Comparison of ENCODE assay signal across 21 cellular contexts in the genomic region with DNA sequence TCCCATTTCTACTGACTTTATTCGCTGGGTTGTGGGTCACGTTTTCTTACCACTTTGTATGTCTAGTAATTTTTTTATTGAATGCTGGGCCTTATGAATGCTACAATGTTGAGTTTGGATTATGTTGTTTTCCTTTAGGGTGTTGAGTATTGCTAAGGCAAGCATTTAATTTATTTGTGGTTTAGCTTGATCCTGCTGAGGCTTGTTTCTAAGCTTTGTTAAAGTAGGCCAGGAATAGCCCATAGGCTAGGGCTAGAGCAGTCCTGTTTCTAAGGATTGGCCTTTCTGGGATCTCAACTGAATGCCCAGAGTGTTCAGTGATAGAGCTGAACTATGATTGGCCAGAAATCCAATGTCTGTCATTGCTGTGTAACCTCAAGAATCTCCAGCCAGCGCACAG. TPM values are rescaled to one million over a fixed set of nuclear protein-coding genes. Genes with fewer than 3 reads are reported as not detected.
DNase-seq lines count a peak whose midpoint lies in the region; ATAC-seq, FAIRE-seq and TF ChIP-seq lines count a peak whose summit lies in the region.
"Had no signal": no experiment of that assay in that cellular context is flagged by ENCODE, and none has a peak within 500 bp of the region (broad histone marks: within the 10 kb centered on the region; RNA-seq: fewer than 3 reads in every experiment).

No MANE protein-coding gene starts in this region.

- TF ChIP-seq CTCF in PC-3 (conservative IDR thresholded peaks at IDR 0.05; ENCODE audit: low read depth, low read length) (no peak), bronchial epithelial cell (IDR thresholded peaks at IDR 0.05; ENCODE audit: insufficient read depth, low read length, severe bottlenecking) (no peak), suprapubic skin (IDR thresholded peaks at IDR 0.05) (no peak)

- no peak overlapping the region for H3K4me3 Mint-ChIP-seq in stimulated activated memory B cell treated with anti-CD40 and anti-IgM and Interleukin-4, amounts not matched to agents 10 μg/mL and 1 μg/mL and 100 μg/mL, for 72 hours
- H3K4me3 Mint-ChIP-seq: CD8-positive, alpha-beta T cell had no signal

- no peak for DNase-seq in PC-3
- DNase-seq in bronchial epithelial cell (ENCODE audit: low read depth), result peak; percentile 69
- no peak for DNase-seq in suprapubic skin (ENCODE audit: low spot score in 2 of 2)
- DNase-seq in NCI-H2227 (lab: John Stamatoyannopoulos, UW; ENCODE audit: unreplicated experiment), result no peak
- no peak for DNase-seq in cortex of kidney (lab: John Stamatoyannopoulos, UW)
- DNase-seq: CD8-positive, alpha-beta T cell; COR-L47; DMS153; DMS79 treated with DMSO at 0.1 percent for 48 hours; EL had no signal

- POLR2A ChIA-PET in PC-3 (lab: Charles Lee; ENCODE audit: unreplicated experiment), result no interaction called here

- H3K9me2 ChIP-seq in PC-3 (replicated peaks; ENCODE audit: low read length), result no peaks in the 10 kb centered on the region

- no peak for FAIRE-seq in bronchial epithelial cell (lab: Jason Lieb, UNC)
- FAIRE-seq: A204.1, D721Med, G401.6, GM12891, GM19239, H54 had no signal

- no peak overlapping the region for H3K4me2 ChIP-seq in PC-3 (ENCODE audit: low read length)

- H3K4me3 ChIP-seq in PC-3 (ENCODE audit: low read length) (no peak overlapping the region), bronchial epithelial cell (ENCODE audit: low read depth, low read length) (no peak overlapping the region), suprapubic skin (no peak overlapping the region)

- H3K9ac ChIP-seq in PC-3 (ENCODE audit: low read length), result no peak overlapping the region

- no peak for TF ChIP-seq POLR2A in suprapubic skin (IDR thresholded peaks at IDR 0.05)

- no peaks in the 10 kb centered on the region for H3K4me1 Mint-ChIP-seq in stimulated activated memory B cell treated with anti-CD40 and anti-IgM and Interleukin-4, amounts not matched to agents 10 μg/mL and 1 μg/mL and 100 μg/mL, for 72 hours
- H3K4me1 Mint-ChIP-seq: CD14-positive monocyte had no signal

- no peaks in the 10 kb centered on the region for H3F3A ChIP-seq in PC-3 (ENCODE audit: low read length, unreplicated experiment)

- H3K36me3 ChIP-seq in PC-3 (ENCODE audit: low read depth, low read length) (no peaks in the 10 kb centered on the region), bronchial epithelial cell (ENCODE audit: control insufficient read depth, insufficient read depth, low read length) (no peaks in the 10 kb centered on the region), suprapubic skin (no peaks in the 10 kb centered on the region)

- no peaks in the 10 kb centered on the region for H4K20me1 ChIP-seq in PC-3 (ENCODE audit: low read length)

- 75% methylated on average over 3 of the region's 3 CpGs for WGBS in suprapubic skin

- peak; percentile 29 for ATAC-seq in PC-3
- peak; percentile 91 for ATAC-seq in esophagus mucosa
- ATAC-seq in stimulated activated memory B cell treated with anti-CD40 and anti-IgM and Interleukin-4, amounts not matched to agents 10 μg/mL and 1 μg/mL and 100 μg/mL, for 72 hours, result no peak
- ATAC-seq: CD8-positive, alpha-beta T cell; HCT116 had no signal

- H3K36me3 Mint-ChIP-seq in stimulated activated memory B cell treated with anti-CD40 and anti-IgM and Interleukin-4, amounts not matched to agents 10 μg/mL and 1 μg/mL and 100 μg/mL, for 72 hours, result no peaks in the 10 kb centered on the region
- H3K36me3 Mint-ChIP-seq: CD14-positive monocyte; CD8-positive, alpha-beta T cell had no signal

- H2AFZ ChIP-seq in PC-3 (ENCODE audit: low read length), result no peak overlapping the region

- H3K4me1 ChIP-seq in PC-3 (ENCODE audit: insufficient read depth, low read length), result peaks cover 15% of the 10 kb centered on the region
- peaks cover 8% of the 10 kb centered on the region for H3K4me1 ChIP-seq in suprapubic skin

- H3K9me3 ChIP-seq in PC-3 (ENCODE audit: low read length), result no peaks in the 10 kb centered on the region
- no peaks in the 10 kb centered on the region for H3K9me3 ChIP-seq in suprapubic skin

- H3K27me3 ChIP-seq in PC-3 (ENCODE audit: low read length) (no peaks in the 10 kb centered on the region), bronchial epithelial cell (ENCODE audit: control insufficient read depth, insufficient read depth, low read length) (no peaks in the 10 kb centered on the region), suprapubic skin (no peaks in the 10 kb centered on the region)

- no peaks in the 10 kb centered on the region for H3K79me2 ChIP-seq in PC-3 (ENCODE audit: low read length)

- intact Hi-C loops in PC-3 (cut with micrococcal nuclease), result no loop called here

- H3K27me3 Mint-ChIP-seq in stimulated activated memory B cell treated with anti-CD40 and anti-IgM and Interleukin-4, amounts not matched to agents 10 μg/mL and 1 μg/mL and 100 μg/mL, for 72 hours, result peaks cover 64% of the 10 kb centered on the region

- no peak overlapping the region for H3K27ac ChIP-seq in PC-3 (ENCODE audit: low read length)
- peak overlapping the region; percentile 26 for H3K27ac ChIP-seq in suprapubic skin
- H3K27ac ChIP-seq: HL-60 had no signal

- no peaks in the 10 kb centered on the region for H3K9me3 Mint-ChIP-seq in stimulated activated memory B cell treated with anti-CD40 and anti-IgM and Interleukin-4, amounts not matched to agents 10 μg/mL and 1 μg/mL and 100 μg/mL, for 72 hours
- H3K9me3 Mint-ChIP-seq: CD8-positive, alpha-beta T cell had no signal

- TF ChIP-seq EP300 in suprapubic skin (IDR thresholded peaks at IDR 0.05), result no peak

- H3K27ac Mint-ChIP-seq in stimulated activated memory B cell treated with anti-CD40 and anti-IgM and Interleukin-4, amounts not matched to agents 10 μg/mL and 1 μg/mL and 100 μg/mL, for 72 hours, result no peak overlapping the region
- H3K27ac Mint-ChIP-seq: CD14-positive monocyte; CD8-positive, alpha-beta T cell had no signal

- CTCF ChIA-PET in PC-3 (lab: Charles Lee), result no interaction called here

- BruUV-seq in PC-3 (replicated peaks; lab: Mats Ljungman, UMichigan), result no TSS peak

RNA-seq across cellular contexts. Expression of gene LDLRAD3, which starts 56.1 kb away (rescaled TPM):
- total RNA-seq in PC-3 (2014; rRNA removed), result 15.3 and 15.6 TPM in 2 replicates
- 4.7 and 6.3 TPM in 2 replicates for total RNA-seq in bronchial epithelial cell
- 7.2 TPM for total RNA-seq in esophagus mucosa
- 10 to 100 TPM; 39.7 to 50.9 (median 46.0) TPM for total RNA-seq in suprapubic skin
- total RNA-seq: CD8-positive, alpha-beta T cell had no signal
